ENCODE assay signal across 8 cellular contexts in the genomic region with DNA sequence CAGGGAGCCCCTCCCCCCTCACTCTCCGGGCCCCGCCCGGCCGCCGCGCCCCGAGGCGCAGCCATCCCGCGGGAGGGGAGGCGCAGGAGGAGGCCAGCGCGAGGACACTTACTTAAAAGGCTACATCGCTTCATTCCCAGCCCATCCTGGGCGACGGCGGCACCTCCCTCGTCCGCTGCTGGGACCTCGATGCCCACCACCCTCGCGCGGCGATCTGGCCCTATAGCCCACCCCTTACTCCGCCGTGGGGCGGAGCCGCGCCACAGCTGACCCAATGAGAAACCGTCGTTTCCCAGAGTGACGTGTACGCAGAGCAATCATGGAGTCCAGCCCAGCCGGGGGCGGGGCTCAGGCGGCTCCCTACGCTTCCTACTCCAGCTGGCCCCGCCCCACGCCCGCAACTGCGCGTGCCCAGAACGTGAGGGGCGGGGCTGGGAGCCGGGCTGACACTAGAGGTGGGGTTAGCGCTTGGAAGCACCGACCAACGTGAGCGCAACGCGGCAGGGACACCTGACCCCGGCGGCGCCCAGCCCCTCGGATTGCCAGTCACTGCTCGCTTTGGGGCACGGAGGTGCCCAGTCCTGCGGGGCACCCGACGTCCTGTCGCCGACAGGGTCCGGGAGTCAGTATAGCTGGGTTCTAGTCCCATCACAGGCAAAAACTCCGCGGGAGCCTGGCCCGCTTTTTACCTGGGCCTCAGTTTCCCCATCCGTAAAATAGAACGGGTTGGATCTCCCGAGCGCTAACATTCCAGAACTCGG. TPM values are rescaled to one million over a fixed set of nuclear protein-coding genes. Genes with fewer than 3 reads are reported as not detected.
DNase-seq lines count a peak whose midpoint lies in the region; ATAC-seq, FAIRE-seq and TF ChIP-seq lines count a peak whose summit lies in the region.

A gene (minus strand): TSS at position 222 of the 761 bp plus-strand sequence. CDS start 16,165 bp downstream, outside the sequence.

- peak within 1 kb of the TSS; percentile 84 for H3K27ac ChIP-seq in C4-2B
- peak within 1 kb of the TSS; percentile 51 for H3K27ac ChIP-seq in HepG2 (ENCODE audit: extremely low read length, insufficient read depth, low read length)

- CTCF ChIA-PET in HepG2 (lab: Yijun Ruan, JAX; ENCODE audit: low intra/inter-chr PET ratio, low total read pairs) = no interaction called here

- POLR2A ChIA-PET in HepG2 (lab: Yijun Ruan, JAX) = interaction anchor here (0.5 to 2.3 kb wide), 7 partner anchors 10 to 270 kb away, joined by 3 to 21 read pairs (median 3); a partner anchor contains a TSS

- no peaks in the 10 kb centered on the region for H3K9me3 ChIP-seq in HepG2 (ENCODE audit: low read length)

- peak; percentile 57 to 87; a peak in 3 of 4 replicates for TF ChIP-seq POLR2A in HepG2 (IDR thresholded peaks at IDR 0.05; ENCODE audit: insufficient read depth in 1 of 2, low read depth in 2 of 2, low read length in 2 of 2)

- peaks cover 22% of the 10 kb centered on the region for H4K20me1 ChIP-seq in HepG2 (ENCODE audit: insufficient read depth, low read length)

- peaks cover 64% of the 10 kb centered on the region for H3K4me1 ChIP-seq in HepG2 (ENCODE audit: insufficient read depth, low read length)

- FAIRE-seq in HepG2 (lab: Jason Lieb, UNC) = peak; percentile 72

- TF ChIP-seq EP300 in HepG2 (IDR thresholded peaks at IDR 0.05; ENCODE audit: low read depth in 2 of 2, low read length in 2 of 2) (no peak), HepG2 (CRISPR knock-in tag; IDR thresholded peaks at IDR 0.05; ENCODE audit: borderline replicate concordance) (no peak)

- peak within 1 kb of the TSS; percentile 65 for H3K9ac ChIP-seq in HepG2 (ENCODE audit: insufficient read depth, low read depth, low read length)

- ATAC-seq in GM19372 (IDR thresholded peaks at IDR 0.05; ENCODE audit: low read depth, unreplicated experiment) = peak; percentile 98
- peak; percentile 98 for ATAC-seq in HG03558 (IDR thresholded peaks at IDR 0.05; ENCODE audit: extremely low read depth, unreplicated experiment)
- peak; percentile 93 for ATAC-seq in HepG2

- in situ Hi-C loops in HepG2 (cut with HindIII; ENCODE audit: extremely low pct_ligation_motif_present, low pct_unique_long_range_greater_than_20kb) = loop anchor here (25.0 kb wide), 1 partner anchor 462 kb away; a partner anchor contains a TSS

- no CpG with 5 or more reads among the region's 71 CpGs for WGBS in HepG2 (ENCODE audit: low lambda C conversion rate)

- intact Hi-C loops in HepG2 (cut with micrococcal nuclease; ENCODE audit: unreplicated experiment) = no loop called here

- no peak; the same call in 1 of the 2 replicates for TF ChIP-seq CTCF in C4-2B (conservative IDR thresholded peaks at IDR 0.05)
- no peak for TF ChIP-seq CTCF in HepG2 (CRISPR knock-in tag; IDR thresholded peaks at IDR 0.05)

- BruUV-seq in HepG2 (replicated peaks; lab: Mats Ljungman, UMichigan) = no TSS peak

- peaks cover 23% of the 10 kb centered on the region for H3K79me2 ChIP-seq in HepG2 (ENCODE audit: insufficient read depth, low read length)

- peak within 1 kb of the TSS; percentile 94 for H3K4me2 ChIP-seq in HepG2 (ENCODE audit: low read depth, low read length)

- peak within 1 kb of the TSS; percentile 74 to 88 (median 85) for H3K4me3 ChIP-seq in HepG2 (replicated peaks in 1 of 3; ENCODE audit: insufficient read depth in 1 of 3, low read depth in 2 of 3, low read length in 3 of 3)

- H2AFZ ChIP-seq in HepG2 (ENCODE audit: low read length) = no peak within 1 kb of the TSS

- DNase-seq in NCI-H748 treated with DMSO at 0.1 percent for 48 hours (lab: John Stamatoyannopoulos, UW) = peak; percentile 99
- DNase-seq in activated CD4-positive, alpha-beta T cell treated with anti-CD3 and anti-CD28 coated beads, Interleukin-2, amount 50 U/mL, for 24 hours (ENCODE audit: low read depth in 1 of 2, low spot score in 1 of 2) = peak; percentile 94
- DNase-seq in dermis blood vessel endothelial cell = peak; percentile 99
- peak; percentile 96 for DNase-seq in HepG2 (ENCODE audit: low spot score)
- peak; percentile 98 for DNase-seq in stimulated activated CD4-positive, alpha-beta T cell treated with anti-CD3 and anti-CD28 coated beads, Interleukin-4, amount 100 ng/mL, for 1 hour

- no peak for TF ChIP-seq RAD21 in HepG2 (CRISPR knock-in tag; IDR thresholded peaks at IDR 0.05)

- peaks cover 3 to 15% of the 10 kb centered on the region in 2 experiments; a peak in 4 of 5 replicates for H3K27me3 ChIP-seq in HepG2 (ENCODE audit: control insufficient read depth in 1 of 2, insufficient read depth in 2 of 2, low read length in 2 of 2)

- no peaks in the 10 kb centered on the region for H3K36me3 ChIP-seq in HepG2 (replicated peaks in 1 of 2; ENCODE audit: control insufficient read depth in 1 of 2, insufficient read depth in 2 of 2, low read length in 2 of 2)

TF ChIP-seq in HepG2, 621 proteins besides CTCF, POLR2A, EP300 and RAD21 (continues in another document):
- TF ChIP-seq, protein P1, sequence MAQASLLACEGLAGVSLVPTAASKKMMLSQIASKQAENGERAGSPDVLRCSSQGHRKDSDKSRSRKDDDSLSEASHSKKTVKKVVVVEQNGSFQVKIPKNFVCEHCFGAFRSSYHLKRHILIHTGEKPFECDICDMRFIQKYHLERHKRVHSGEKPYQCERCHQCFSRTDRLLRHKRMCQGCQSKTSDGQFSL (CRISPR knock-in tag; IDR thresholded peaks at IDR 0.05) = peak; percentile 24; the same call in 1 of the 2 replicates
- TF ChIP-seq, protein P2, sequence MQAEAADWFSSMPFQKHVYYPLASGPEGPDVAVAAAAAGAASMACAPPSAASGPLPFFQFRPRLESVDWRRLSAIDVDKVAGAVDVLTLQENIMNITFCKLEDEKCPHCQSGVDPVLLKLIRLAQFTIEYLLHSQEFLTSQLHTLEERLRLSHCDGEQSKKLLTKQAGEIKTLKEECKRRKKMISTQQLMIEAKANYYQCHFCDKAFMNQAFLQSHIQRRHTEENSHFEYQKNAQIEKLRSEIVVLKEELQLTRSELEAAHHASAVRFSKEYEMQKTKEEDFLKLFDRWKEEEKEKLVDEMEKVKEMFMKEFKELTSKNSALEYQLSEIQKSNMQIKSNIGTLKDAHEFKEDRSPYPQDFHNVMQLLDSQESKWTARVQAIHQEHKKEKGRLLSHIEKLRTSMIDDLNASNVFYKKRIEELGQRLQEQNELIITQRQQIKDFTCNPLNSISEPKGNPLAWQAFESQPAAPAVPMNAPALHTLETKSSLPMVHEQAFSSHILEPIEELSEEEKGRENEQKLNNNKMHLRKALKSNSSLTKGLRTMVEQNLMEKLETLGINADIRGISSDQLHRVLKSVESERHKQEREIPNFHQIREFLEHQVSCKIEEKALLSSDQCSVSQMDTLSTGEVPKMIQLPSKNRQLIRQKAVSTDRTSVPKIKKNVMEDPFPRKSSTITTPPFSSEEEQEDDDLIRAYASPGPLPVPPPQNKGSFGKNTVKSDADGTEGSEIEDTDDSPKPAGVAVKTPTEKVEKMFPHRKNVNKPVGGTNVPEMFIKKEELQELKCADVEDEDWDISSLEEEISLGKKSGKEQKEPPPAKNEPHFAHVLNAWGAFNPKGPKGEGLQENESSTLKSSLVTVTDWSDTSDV (CRISPR knock-in tag; IDR thresholded peaks at IDR 0.05) = no peak
- no peak for TF ChIP-seq TOE1 (CRISPR knock-in tag; IDR thresholded peaks at IDR 0.05)
- TF ChIP-seq HDAC1 (CRISPR knock-in tag; IDR thresholded peaks at IDR 0.05) = peak; percentile 63
- TF ChIP-seq ZNF205 (CRISPR knock-in tag; IDR thresholded peaks at IDR 0.05) = no peak
- no peak for TF ChIP-seq CENPX (CRISPR knock-in tag; IDR thresholded peaks at IDR 0.05)
- TF ChIP-seq, protein P3, sequence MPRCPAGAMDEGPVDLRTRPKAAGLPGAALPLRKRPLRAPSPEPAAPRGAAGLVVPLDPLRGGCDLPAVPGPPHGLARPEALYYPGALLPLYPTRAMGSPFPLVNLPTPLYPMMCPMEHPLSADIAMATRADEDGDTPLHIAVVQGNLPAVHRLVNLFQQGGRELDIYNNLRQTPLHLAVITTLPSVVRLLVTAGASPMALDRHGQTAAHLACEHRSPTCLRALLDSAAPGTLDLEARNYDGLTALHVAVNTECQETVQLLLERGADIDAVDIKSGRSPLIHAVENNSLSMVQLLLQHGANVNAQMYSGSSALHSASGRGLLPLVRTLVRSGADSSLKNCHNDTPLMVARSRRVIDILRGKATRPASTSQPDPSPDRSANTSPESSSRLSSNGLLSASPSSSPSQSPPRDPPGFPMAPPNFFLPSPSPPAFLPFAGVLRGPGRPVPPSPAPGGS (CRISPR knock-in tag; IDR thresholded peaks at IDR 0.05) = 0 out of 2 replicates have a peak, but pooled peaks have one; percentile 24
- TF ChIP-seq ZNF564 (CRISPR knock-in tag; IDR thresholded peaks at IDR 0.05) = no peak
- no peak for TF ChIP-seq AKAP8 (CRISPR knock-in tag; IDR thresholded peaks at IDR 0.05)
- TF ChIP-seq ZNF44 (CRISPR knock-in tag; IDR thresholded peaks at IDR 0.05) = no peak

RNA-seq across cellular contexts. Expression of the gene that starts here (rescaled TPM):
- total RNA-seq in dermis blood vessel endothelial cell (46.8 and 48.2 TPM in 2 replicates), HepG2 (2016; rRNA removed; fragmentation: Illumina TruSeq; extraction: Trizol) (23.7 and 30.6 TPM in 2 replicates)
- 3.9 and 4.2 TPM in 2 replicates for total RNA-seq in HepG2 (2016; cell fraction: cytosol; rRNA removed; fragmentation: Illumina TruSeq; extraction: Trizol; ENCODE audit: low read depth)
- total RNA-seq in HepG2 (2016; cell fraction: insoluble cytoplasmic fraction; rRNA removed; fragmentation: Illumina TruSeq; extraction: Trizol) = 21.5 and 27.9 TPM in 2 replicates
- total RNA-seq in HepG2 (2016; cell fraction: membrane; rRNA removed; fragmentation: Illumina TruSeq; extraction: Trizol) = 13.6 and 15.8 TPM in 2 replicates
- total RNA-seq in HepG2 (2016; cell fraction: nucleus; rRNA removed; fragmentation: Illumina TruSeq; extraction: Trizol) = 18.1 and 18.7 TPM in 2 replicates
- polyA plus RNA-seq in HepG2 (2011; rRNA removed) = 20.4 and 22.2 TPM in 2 replicates
- polyA plus RNA-seq in HepG2 (2011; cell fraction: cytosol; rRNA removed) = 17.4 and 17.5 TPM in 2 replicates
- 25.3 and 27.9 TPM in 2 replicates for polyA plus RNA-seq in HepG2 (2011; cell fraction: nucleus; rRNA removed)
- polyA plus RNA-seq in HepG2 (2012) = 14.5 and 15.6 TPM in 2 replicates
- 1.1 and 1.6 TPM in 2 replicates for polyA plus RNA-seq in HepG2 (2016; cell fraction: cytosol; fragmentation: Illumina TruSeq; extraction: Trizol; ENCODE audit: low read depth)
- polyA plus RNA-seq in HepG2 (2016; cell fraction: insoluble cytoplasmic fraction; fragmentation: Illumina TruSeq; extraction: Trizol; ENCODE audit: low read depth) = 17.2 and 20.4 TPM in 2 replicates
- 5.4 and 5.6 TPM in 2 replicates for polyA plus RNA-seq in HepG2 (2016; cell fraction: membrane; fragmentation: Illumina TruSeq; extraction: Trizol; ENCODE audit: low read depth)
- polyA plus RNA-seq in HepG2 (2016; cell fraction: nucleus; fragmentation: Illumina TruSeq; extraction: Trizol; ENCODE audit: insufficient read depth, low read depth) = 21.2 and 21.9 TPM in 2 replicates
- 33.4 and 37.1 TPM in 2 replicates for polyA minus RNA-seq in HepG2 (2011; rRNA and poly(A)+ RNA removed; ENCODE audit: low replicate concordance)
- 17.4 and 20.0 TPM in 2 replicates for polyA minus RNA-seq in HepG2 (2011; cell fraction: cytosol; rRNA and poly(A)+ RNA removed)
- 38.9 and 44.3 TPM in 2 replicates for polyA minus RNA-seq in HepG2 (2011; cell fraction: nucleus; rRNA and poly(A)+ RNA removed)

Comparison
In these comparisons a context has a peak if more than half of its experiments do, and no peak if none do; other contexts are left out.
1. Peak in every context shown above with its lines: DNase-seq, ATAC-seq, H3K4me3 ChIP-seq and H3K27ac ChIP-seq.